17 cellular contexts compared by ENCODE assay signal in the genomic region with DNA sequence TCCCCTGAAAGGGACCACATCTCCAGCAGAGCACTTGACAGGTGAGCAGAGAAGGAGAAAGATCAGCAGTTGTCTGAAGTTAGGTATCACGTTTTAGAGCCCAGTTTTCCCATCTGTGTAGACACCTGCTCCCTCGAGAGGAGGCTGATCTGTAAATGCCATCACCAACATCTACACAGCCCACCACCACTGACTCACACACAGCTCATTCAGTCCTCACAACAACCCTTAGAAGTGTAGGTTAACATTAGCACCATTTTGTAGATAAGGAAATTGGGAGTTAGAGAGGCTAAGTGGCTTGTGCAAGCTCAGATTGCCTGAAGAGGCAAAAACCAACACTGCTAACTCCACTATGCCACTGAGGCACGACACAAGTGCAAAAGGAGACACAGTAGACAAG. TPM values are rescaled to one million over a fixed set of nuclear protein-coding genes. Genes with fewer than 3 reads are reported as not detected.
DNase-seq lines count a peak whose midpoint lies in the region; ATAC-seq and TF ChIP-seq lines count a peak whose summit lies in the region.
"Had no signal": no experiment of that assay in that cellular context is flagged by ENCODE, and none has a peak within 500 bp of the region (broad histone marks: within the 10 kb centered on the region; RNA-seq: fewer than 3 reads in every experiment).

No MANE protein-coding gene starts in this region.

- H3K9ac ChIP-seq in subcutaneous abdominal adipose tissue (ENCODE audit: low read length in 5 of 5) = peak overlapping the region in 3 of 5 donors; percentile 35 to 74 (median 59)

- no peak for DNase-seq in activated naive CD4-positive, alpha-beta T cell treated with anti-CD3 and anti-CD28 coated beads, Interleukin-2, amount 50 U/mL, for 72 hours (ENCODE audit: low spot score in 2 of 2)
- DNase-seq in activated naive CD4-positive, alpha-beta T cell treated with anti-CD3 and anti-CD28 coated beads, Interleukin-2, amount 50 U/mL, for 16 hours = no peak
- DNase-seq in OCI-LY7 (ENCODE audit: low spot score) (no peak), foreskin keratinocyte (no peak)
- DNase-seq: activated CD8-positive, alpha-beta memory T cell treated with anti-CD3 and anti-CD28 coated beads for 24 hours; anterior cingulate cortex; CD8-positive, alpha-beta T cell; cerebellar nuclear complex; MM.1S; NCI-H187; NCI-H446 treated with DMSO at 0.1 percent for 48 hours; stimulated activated naive B cell treated with anti-CD40 and anti-IgM and Interleukin-4, amounts not matched to agents 10 μg/mL and 1 μg/mL and 100 μg/mL, for 72 hours; trophoblast cell had no signal

- TF ChIP-seq CTCF in OCI-LY7 (conservative IDR thresholded peaks at IDR 0.05; ENCODE audit: low read length) (no peak), foreskin keratinocyte (conservative IDR thresholded peaks at IDR 0.05) (no peak)

- POLR2A ChIA-PET in OCI-LY7 (lab: Charles Lee) = interaction anchor here (0.5 to 1.4 kb wide), 4 partner anchors 14 to 773 kb away, joined by 3 to 5 read pairs (median 4); no protein-coding TSS in a partner anchor

- H3K4me1 ChIP-seq in OCI-LY7 (ENCODE audit: insufficient read depth, low read length, poor library complexity, severe bottlenecking) = peaks cover 7% of the 10 kb centered on the region
- H3K4me1 ChIP-seq in foreskin keratinocyte = no peaks in the 10 kb centered on the region
- H3K4me1 ChIP-seq in subcutaneous abdominal adipose tissue (ENCODE audit: control insufficient read depth in 5 of 5, insufficient read depth in 5 of 5, low read length in 5 of 5) = peaks cover 2 to 34% (median 19%) of the 10 kb centered on the region in 5 donors

- H3K36me3 ChIP-seq in OCI-LY7 (ENCODE audit: insufficient read depth, low read length) = no peaks in the 10 kb centered on the region
- no peaks in the 10 kb centered on the region for H3K36me3 ChIP-seq in subcutaneous abdominal adipose tissue (ENCODE audit: control insufficient read depth in 5 of 5, insufficient read depth in 5 of 5, low read length in 5 of 5)

- H3K27me3 ChIP-seq in foreskin keratinocyte = peaks cover 13% of the 10 kb centered on the region
- no peaks in the 10 kb centered on the region for H3K27me3 ChIP-seq in subcutaneous abdominal adipose tissue (ENCODE audit: control insufficient read depth in 5 of 5, insufficient read depth in 4 of 5, low read length in 5 of 5)

- H3K27ac Mint-ChIP-seq in activated naive CD4-positive, alpha-beta T cell treated with anti-CD3 and anti-CD28 coated beads, Interleukin-2, amount 50 U/mL, for 72 hours = no peak overlapping the region
- H3K27ac Mint-ChIP-seq: stimulated activated naive B cell treated with anti-CD40 and anti-IgM and Interleukin-4, amounts not matched to agents 10 μg/mL and 1 μg/mL and 100 μg/mL, for 72 hours had no signal

- H3K79me2 ChIP-seq in OCI-LY7 (ENCODE audit: insufficient read depth, low read depth, low read length) = no peaks in the 10 kb centered on the region

- CTCF ChIA-PET in OCI-LY7 (lab: Charles Lee; ENCODE audit: unreplicated experiment) = no interaction called here

- H3K36me3 Mint-ChIP-seq in activated naive CD4-positive, alpha-beta T cell treated with anti-CD3 and anti-CD28 coated beads, Interleukin-2, amount 50 U/mL, for 72 hours = no peaks in the 10 kb centered on the region

- H3K9me3 Mint-ChIP-seq in activated naive CD4-positive, alpha-beta T cell treated with anti-CD3 and anti-CD28 coated beads, Interleukin-2, amount 50 U/mL, for 72 hours = no peaks in the 10 kb centered on the region
- H3K9me3 Mint-ChIP-seq: CD8-positive, alpha-beta T cell; stimulated activated naive B cell treated with anti-CD40 and anti-IgM and Interleukin-4, amounts not matched to agents 10 μg/mL and 1 μg/mL and 100 μg/mL, for 72 hours had no signal

- BruUV-seq in OCI-LY7 (replicated peaks; lab: Mats Ljungman, UMichigan) = no TSS peak

- ATAC-seq in activated naive CD4-positive, alpha-beta T cell treated with anti-CD3 and anti-CD28 coated beads, Interleukin-2, amount 50 U/mL, for 72 hours = peak; percentile 56 to 74
- ATAC-seq in foreskin keratinocyte = peak; percentile 50
- ATAC-seq in HG02623 (IDR thresholded peaks at IDR 0.05; ENCODE audit: unreplicated experiment) = no peak
- no peak for ATAC-seq in HG02642 (IDR thresholded peaks at IDR 0.05; ENCODE audit: poor library complexity, unreplicated experiment)
- no peak for ATAC-seq in HG02981 (IDR thresholded peaks at IDR 0.05; ENCODE audit: unreplicated experiment)
- ATAC-seq: CD8-positive, alpha-beta T cell had no signal

- H3K9me3 ChIP-seq in OCI-LY7 (ENCODE audit: low read length) (no peaks in the 10 kb centered on the region), subcutaneous abdominal adipose tissue (ENCODE audit: control insufficient read depth in 5 of 5, low read length in 5 of 5) (no peaks in the 10 kb centered on the region)

- intact Hi-C loops in OCI-LY7 (cut with micrococcal nuclease; ENCODE audit: unreplicated experiment) = loop anchor here (5.0 kb wide), 1 partner anchor 471 kb away; no protein-coding TSS in a partner anchor

- no peak overlapping the region for H3K27ac ChIP-seq in OCI-LY7 (ENCODE audit: low read depth, low read length, poor library complexity, severe bottlenecking)
- H3K27ac ChIP-seq in foreskin keratinocyte = no peak overlapping the region
- peak overlapping the region; percentile 97 for H3K27ac ChIP-seq in subcutaneous abdominal adipose tissue (ENCODE audit: low read depth, low read length)

- 0 out of 2 replicates have a peak overlapping the region, but pooled peaks have one; percentile 43 for H3K4me2 ChIP-seq in OCI-LY7 (ENCODE audit: low read length)

- no peaks in the 10 kb centered on the region for H3K9me2 ChIP-seq in OCI-LY7 (ENCODE audit: insufficient read depth, low read length)

- no peaks in the 10 kb centered on the region for H4K20me1 ChIP-seq in OCI-LY7 (ENCODE audit: insufficient read depth, low read length)

- no peak overlapping the region; the same call in 1 of the 2 replicates for H2AFZ ChIP-seq in OCI-LY7 (ENCODE audit: low read length)

- H3K4me3 ChIP-seq in OCI-LY7 (ENCODE audit: low read depth, low read length, poor library complexity, severe bottlenecking) (no peak overlapping the region), subcutaneous abdominal adipose tissue (ENCODE audit: low read depth in 1 of 5, low read length in 5 of 5) (no peak overlapping the region)

RNA-seq across cellular contexts. Expression of gene STAT1, which starts 37.2 kb away (rescaled TPM):
- total RNA-seq in activated naive CD4-positive, alpha-beta T cell treated with anti-CD3 and anti-CD28 coated beads, Interleukin-2, amount 50 U/mL, for 72 hours = 100 to 1,000 TPM; 230 to 510 TPM
- 17.2 and 23.1 TPM in 2 replicates for total RNA-seq in OCI-LY7 (2014; rRNA removed; shearing (Covaris generic))
- total RNA-seq in OCI-LY7 (2022) (23.0 and 24.8 TPM in 2 replicates), foreskin keratinocyte (143 and 168 TPM in 2 replicates)
- 57.7 and 61.1 TPM in 2 replicates for polyA plus RNA-seq in foreskin keratinocyte

Comparison
In these comparisons a context has a peak if more than half of its experiments do, and no peak if none do; other contexts are left out.
1. ATAC-seq: peak in activated naive CD4-positive, alpha-beta T cell treated with anti-CD3 and anti-CD28 coated beads, Interleukin-2, amount 50 U/mL, for 72 hours (2 of 2) and foreskin keratinocyte (single experiment); none in HG02623 (single experiment), HG02642 (single experiment) and HG02981 (single experiment).